In the genomic region with DNA sequence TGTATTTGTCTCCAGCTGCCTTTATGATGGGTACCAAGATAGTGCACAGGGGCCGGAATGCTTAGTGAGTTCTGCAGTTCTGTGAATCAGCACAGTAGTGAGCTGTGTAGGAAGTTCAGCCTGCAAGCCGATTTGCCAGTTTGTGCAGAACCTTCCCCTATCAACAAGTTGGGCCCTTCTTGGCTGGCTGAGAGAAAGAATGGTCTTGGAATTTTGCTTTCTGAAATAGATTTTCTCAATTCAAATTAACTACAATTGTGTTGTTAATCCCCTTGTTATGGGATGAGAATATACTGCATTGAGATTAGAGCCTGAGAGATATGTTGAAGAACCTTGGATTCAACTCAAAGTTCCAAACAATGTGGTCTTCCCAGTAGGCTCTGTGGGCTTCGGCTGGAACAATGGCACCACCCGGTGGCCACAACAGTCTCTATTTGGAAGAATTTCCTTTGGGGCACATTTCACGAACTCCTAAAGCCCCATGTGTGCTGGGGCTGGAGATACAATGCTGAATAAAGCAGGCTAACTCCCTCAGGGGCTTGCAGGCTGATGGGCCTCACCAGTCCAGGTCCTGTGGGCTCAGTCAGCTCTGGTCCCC, we compare ENCODE assay signal across 9 cellular contexts. TPM values are rescaled to one million over a fixed set of nuclear protein-coding genes. Genes with fewer than 3 reads are reported as not detected.
DNase-seq lines count a peak whose midpoint lies in the region; ATAC-seq and TF ChIP-seq lines count a peak whose summit lies in the region.
"Had no signal": no experiment of that assay in that cellular context is flagged by ENCODE, and none has a peak within 500 bp of the region (broad histone marks: within the 10 kb centered on the region; RNA-seq: fewer than 3 reads in every experiment).

No MANE protein-coding gene starts in this region.

- POLR2A ChIA-PET in Caco-2 (lab: Charles Lee): no interaction called here

- no TSS peak for BruUV-seq in Caco-2 (replicated peaks; lab: Mats Ljungman, UMichigan)

- ATAC-seq in left lobe of liver (peak; percentile 72), GM18502 (IDR thresholded peaks at IDR 0.05; ENCODE audit: poor library complexity, unreplicated experiment) (no peak), HG03280 (IDR thresholded peaks at IDR 0.05; ENCODE audit: unreplicated experiment) (no peak)

- DNase-seq in Caco-2 (peak; percentile 59 to 71), H4 (ENCODE audit: low spot score) (peak; percentile 37), NCI-H446 treated with DMSO at 0.1 percent for 48 hours (lab: John Stamatoyannopoulos, UW) (peak; percentile 45), cerebellar cortex (ENCODE audit: low spot score) (peak; percentile 30), left lobe of liver (ENCODE audit: low spot score) (peak; percentile 47), putamen (ENCODE audit: low spot score) (no peak)

- H3K4me1 ChIP-seq in Caco-2: no peaks in the 10 kb centered on the region

- H3K36me3 Mint-ChIP-seq in Caco-2 (ENCODE audit: insufficient read depth, unreplicated experiment): no peaks in the 10 kb centered on the region

- CTCF ChIA-PET in Caco-2 (lab: Charles Lee): interaction anchor here (0.6 kb wide), 1 partner anchor 117 kb away, joined by 4 read pairs; no protein-coding TSS in a partner anchor

- no peaks in the 10 kb centered on the region for H3K27me3 ChIP-seq in Caco-2 (replicated peaks; ENCODE audit: control insufficient read depth, insufficient read depth, low read length)

- no peak overlapping the region for H3K27ac Mint-ChIP-seq in Caco-2 (ENCODE audit: unreplicated experiment)

- H3K9me3 ChIP-seq in Caco-2: 0 out of 2 replicates have a peak, but pooled peaks cover 3% of the 10 kb centered on the region

- no peaks in the 10 kb centered on the region for H3K27me3 Mint-ChIP-seq in Caco-2 (ENCODE audit: insufficient read depth, unreplicated experiment)

- no peaks in the 10 kb centered on the region for H3K36me3 ChIP-seq in Caco-2 (ENCODE audit: control insufficient read depth, insufficient read depth, low read length)

- H3K4me3 Mint-ChIP-seq in Caco-2 (ENCODE audit: unreplicated experiment): no peak overlapping the region

- no peak overlapping the region for H3K4me3 ChIP-seq in Caco-2 (ENCODE audit: low read depth, low read length)

- peak; percentile 63 to 68 for TF ChIP-seq CTCF in Caco-2 (IDR thresholded peaks at IDR 0.05; ENCODE audit: insufficient read depth in 1 of 2, low read depth in 1 of 2, low read length in 1 of 2, severe bottlenecking in 1 of 2, unreplicated experiment in 1 of 2)

- H3K9me3 Mint-ChIP-seq in Caco-2 (ENCODE audit: unreplicated experiment): peaks cover 10% of the 10 kb centered on the region

- intact Hi-C loops in Caco-2 (cut with micrococcal nuclease; ENCODE audit: unreplicated experiment): loop anchor here (1.0 to 5.0 kb wide), 5 partner anchors 100 to 801 kb away; no protein-coding TSS in a partner anchor

- H3K4me1 Mint-ChIP-seq in Caco-2 (ENCODE audit: low read depth, unreplicated experiment): peaks cover 7% of the 10 kb centered on the region

RNA-seq across cellular contexts. Expression of gene TRIM42, which starts 59.1 kb away (rescaled TPM):
- total RNA-seq in Caco-2 (2022) (not detected in 2 replicates), left lobe of liver (not detected)
- not detected in 2 replicates for total RNA-seq in H4 (2014; rRNA removed; shearing (Covaris generic))
- total RNA-seq: temporal lobe had no signal
